In the genomic region with DNA sequence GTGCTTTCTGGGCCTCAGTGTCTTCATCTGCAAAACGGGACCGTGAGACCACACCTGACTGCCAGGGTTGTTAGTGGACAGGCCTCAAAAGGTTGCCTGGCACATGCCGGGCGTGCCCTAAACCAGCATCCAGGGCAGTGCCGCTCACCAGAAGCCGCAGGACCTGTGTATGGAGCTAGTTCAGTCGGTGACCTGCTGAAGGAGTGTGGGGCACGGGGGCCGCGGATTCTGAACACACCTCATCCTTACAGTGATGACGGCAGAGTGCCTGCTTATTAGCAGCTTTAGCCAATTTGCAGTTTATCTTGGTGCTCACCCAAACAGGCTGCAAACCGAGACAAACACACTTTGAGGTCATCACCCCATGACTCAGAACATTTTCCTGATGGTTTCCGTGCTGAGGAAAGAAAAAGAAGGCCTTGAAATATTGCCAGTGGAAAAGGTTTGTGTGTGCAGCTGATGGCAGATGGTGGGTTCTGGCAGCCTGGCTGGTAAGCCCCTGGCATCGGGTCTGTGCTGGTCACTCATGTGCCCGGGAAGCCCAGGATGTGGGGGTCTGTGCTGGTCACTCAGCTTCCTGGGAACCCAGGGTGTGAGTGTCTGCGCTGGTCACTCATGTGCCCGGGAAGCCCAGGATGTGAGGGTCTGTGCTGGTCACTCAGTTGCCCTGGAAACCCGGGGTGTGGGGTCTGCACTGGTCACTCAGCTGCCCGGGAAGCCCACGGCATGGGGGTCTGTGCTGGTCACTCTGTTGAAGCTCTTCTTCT, we compare ENCODE assay signal across 11 cellular contexts.
DNase-seq lines count a peak whose midpoint lies in the region; ATAC-seq and TF ChIP-seq lines count a peak whose summit lies in the region.
"Had no signal": no experiment of that assay in that cellular context is flagged by ENCODE, and none has a peak within 500 bp of the region (broad histone marks: within the 10 kb centered on the region; RNA-seq: fewer than 3 reads in every experiment).

No MANE protein-coding gene starts in this region.

- H3K14ac ChIP-seq in neuronal stem cell (ENCODE audit: low read length): no peak overlapping the region

- no peak overlapping the region for H3K23ac ChIP-seq in neuronal stem cell (ENCODE audit: low read depth, low read length, poor library complexity)

- peak overlapping the region; percentile 1 for H2AK5ac ChIP-seq in neuronal stem cell (ENCODE audit: low read depth, low read length)

- H2BK15ac ChIP-seq in neuronal stem cell (ENCODE audit: low read length): no peak overlapping the region

- H2BK12ac ChIP-seq in neuronal stem cell (ENCODE audit: low read length): no peak overlapping the region

- peaks cover 5 to 17% of the 10 kb centered on the region in 2 donors for H3K9me3 Mint-ChIP-seq in effector memory CD8-positive, alpha-beta T cell
- H3K9me3 Mint-ChIP-seq: activated naive CD4-positive, alpha-beta T cell treated with anti-CD3 and anti-CD28 coated beads for 36 hours; CD8-positive, alpha-beta T cell had no signal

- no peak for ATAC-seq in effector memory CD8-positive, alpha-beta T cell (replicated peaks)
- ATAC-seq in SK-N-SH treated with all-trans-retinoic acid at 6 μM for 48 hours: no peak
- ATAC-seq: CD8-positive, alpha-beta T cell had no signal

- H3K36me3 ChIP-seq in BLaER1 treated with 17β-estradiol and CSF1 and Interleukin-3, amounts not matched to agents 10 nM and 100 nM: no peaks in the 10 kb centered on the region
- H3K36me3 ChIP-seq in neuronal stem cell (replicated peaks in 1 of 2; ENCODE audit: control insufficient read depth in 2 of 2, insufficient read depth in 2 of 2, low read length in 2 of 2): no peaks in the 10 kb centered on the region

- H3K9ac ChIP-seq in BLaER1 treated with 17β-estradiol and CSF1 and Interleukin-3, amounts not matched to agents 10 nM and 100 nM: peak overlapping the region in 5 of 11 experiments; percentile 3 to 60 (median 21); a peak in 4 of 22 replicates
- H3K9ac ChIP-seq in neuronal stem cell (ENCODE audit: low read depth, low read length, poor library complexity): no peak overlapping the region

- peaks cover 5 to 40% of the 10 kb centered on the region in 2 donors for H3K27me3 Mint-ChIP-seq in effector memory CD8-positive, alpha-beta T cell

- H3K4me1 Mint-ChIP-seq in effector memory CD8-positive, alpha-beta T cell (ENCODE audit: low read depth in 2 of 2): peaks cover 0 to 4% of the 10 kb centered on the region in 2 donors

- peaks cover 30 to 58% (median 48%) of the 10 kb centered on the region in 10 experiments for H3K4me1 ChIP-seq in BLaER1 treated with 17β-estradiol and CSF1 and Interleukin-3, amounts not matched to agents 10 nM and 100 nM
- H3K4me1 ChIP-seq in neuronal stem cell (ENCODE audit: control insufficient read depth in 2 of 2, insufficient read depth in 1 of 2, low read depth in 1 of 2, low read length in 2 of 2): peaks cover 5 to 11% of the 10 kb centered on the region in 2 donors

- peak; percentile 51 for DNase-seq in NCI-H1092 treated with DMSO at 0.1 percent for 48 hours (lab: John Stamatoyannopoulos, UW)
- DNase-seq in fibroblast of pulmonary artery (ENCODE audit: low read depth): peak; percentile 87
- no peak for DNase-seq in neuronal stem cell (ENCODE audit: low spot score)
- DNase-seq in stimulated activated CD4-positive, alpha-beta T cell treated with anti-CD3 and anti-CD28 coated beads, Interleukin-4, amount 100 ng/mL, for 4 hours: no peak
- no peak for DNase-seq in effector memory CD8-positive, alpha-beta T cell
- no peak for DNase-seq in stimulated activated CD8-positive, alpha-beta memory T cell treated with anti-CD3 and anti-CD28 coated beads, Interleukin-4, amount 100 ng/mL, for 48 hours
- DNase-seq: activated naive CD4-positive, alpha-beta T cell treated with anti-CD3 and anti-CD28 coated beads for 36 hours; CD8-positive, alpha-beta T cell; midbrain had no signal

- H3K4me3 Mint-ChIP-seq in effector memory CD8-positive, alpha-beta T cell: no peak overlapping the region
- H3K4me3 Mint-ChIP-seq: activated naive CD4-positive, alpha-beta T cell treated with anti-CD3 and anti-CD28 coated beads for 36 hours; CD8-positive, alpha-beta T cell had no signal

- peak overlapping the region; percentile 70 to 94 (median 83) for H3K4me2 ChIP-seq in BLaER1 treated with 17β-estradiol and CSF1 and Interleukin-3, amounts not matched to agents 10 nM and 100 nM
- H3K4me2 ChIP-seq in neuronal stem cell (ENCODE audit: insufficient read depth, low read length, poor library complexity, severe bottlenecking): no peak overlapping the region

- no CpG with 5 or more reads among the region's 20 CpGs for WGBS in neuronal stem cell (ENCODE audit: extremely low coverage in 2 of 2, insufficient read length in 2 of 2, insufficient replicate concordance in 1 of 2), 2 donors

- H3K9me3 ChIP-seq in BLaER1 treated with 17β-estradiol and CSF1 and Interleukin-3, amounts not matched to agents 10 nM and 100 nM (replicated peaks in 1 of 11): no peaks in the 10 kb centered on the region
- no peaks in the 10 kb centered on the region for H3K9me3 ChIP-seq in neuronal stem cell (replicated peaks in 1 of 2; ENCODE audit: control insufficient read depth in 2 of 2, insufficient read depth in 1 of 2, low read depth in 1 of 2, low read length in 2 of 2)

- H3K27me3 ChIP-seq in BLaER1 treated with 17β-estradiol and CSF1 and Interleukin-3, amounts not matched to agents 10 nM and 100 nM: peaks cover 0 to 12% (median 0%) of the 10 kb centered on the region in 11 experiments; a peak in 4 of 22 replicates
- H3K27me3 ChIP-seq in neuronal stem cell (ENCODE audit: control insufficient read depth in 3 of 3, insufficient read depth in 3 of 3, low read depth in 1 of 3, low read length in 3 of 3): peaks cover 0 to 5% (median 0%) of the 10 kb centered on the region in 3 experiments

- no peak overlapping the region; a peak in 1 of 20 replicates for H3K4me3 ChIP-seq in BLaER1 treated with 17β-estradiol and CSF1 and Interleukin-3, amounts not matched to agents 10 nM and 100 nM
- H3K4me3 ChIP-seq in fibroblast of pulmonary artery (replicated peaks; ENCODE audit: low read depth, low read length): no peak overlapping the region
- H3K4me3 ChIP-seq in neuronal stem cell (ENCODE audit: low read length in 2 of 2): no peak overlapping the region

- H3K27ac Mint-ChIP-seq in effector memory CD8-positive, alpha-beta T cell: no peak overlapping the region
- H3K27ac Mint-ChIP-seq: activated naive CD4-positive, alpha-beta T cell treated with anti-CD3 and anti-CD28 coated beads for 36 hours; CD8-positive, alpha-beta T cell had no signal

- TF ChIP-seq CTCF in fibroblast of pulmonary artery (IDR thresholded peaks at IDR 0.05; ENCODE audit: low read length, missing control alignments): no peak

- H3K18ac ChIP-seq in neuronal stem cell (ENCODE audit: low read length): peak overlapping the region; percentile 21

- no peak overlapping the region for H4K91ac ChIP-seq in neuronal stem cell (ENCODE audit: low read depth, low read length, poor library complexity)

- no peak overlapping the region for H3K4ac ChIP-seq in neuronal stem cell (ENCODE audit: low read length)

- H2BK120ac ChIP-seq in neuronal stem cell (ENCODE audit: low read depth, low read length): no peak overlapping the region

- H3K36me3 Mint-ChIP-seq in effector memory CD8-positive, alpha-beta T cell (ENCODE audit: insufficient read depth): no peaks in the 10 kb centered on the region
- H3K36me3 Mint-ChIP-seq: CD8-positive, alpha-beta T cell had no signal

- no peak overlapping the region for H2BK5ac ChIP-seq in neuronal stem cell (ENCODE audit: low read length)

- peak overlapping the region in 7 of 11 experiments; percentile 3 to 64 (median 39); a peak in 10 of 22 replicates for H3K27ac ChIP-seq in BLaER1 treated with 17β-estradiol and CSF1 and Interleukin-3, amounts not matched to agents 10 nM and 100 nM
- no peak overlapping the region for H3K27ac ChIP-seq in neuronal stem cell (replicated peaks; ENCODE audit: low read length)

- H4K8ac ChIP-seq in neuronal stem cell (ENCODE audit: low read depth, low read length): no peak overlapping the region

- H2AFZ ChIP-seq in neuronal stem cell (ENCODE audit: low read length): no peak overlapping the region

- H3K79me1 ChIP-seq in neuronal stem cell (ENCODE audit: low read depth, low read length): no peaks in the 10 kb centered on the region

- no peaks in the 10 kb centered on the region; a peak in 1 of 22 replicates for H4K20me1 ChIP-seq in BLaER1 treated with 17β-estradiol and CSF1 and Interleukin-3, amounts not matched to agents 10 nM and 100 nM

TF ChIP-seq in SK-N-SH treated with all-trans-retinoic acid at 6 μM for 48 hours, 23 proteins besides CTCF, POLR2A, EP300 and RAD21:
- TF ChIP-seq PPARA (CRISPR knock-in tag; IDR thresholded peaks at IDR 0.05; ENCODE audit: borderline replicate concordance) (no peak), TOX (CRISPR knock-in tag; IDR thresholded peaks at IDR 0.05; ENCODE audit: borderline replicate concordance) (no peak), ZNF70 (CRISPR knock-in tag; IDR thresholded peaks at IDR 0.05) (no peak), GLIS3 (CRISPR knock-in tag; IDR thresholded peaks at IDR 0.05) (no peak), ZFP30 (CRISPR knock-in tag; IDR thresholded peaks at IDR 0.05) (no peak), ESRRG (CRISPR knock-in tag; IDR thresholded peaks at IDR 0.05) (no peak)
- TF ChIP-seq, protein P1, sequence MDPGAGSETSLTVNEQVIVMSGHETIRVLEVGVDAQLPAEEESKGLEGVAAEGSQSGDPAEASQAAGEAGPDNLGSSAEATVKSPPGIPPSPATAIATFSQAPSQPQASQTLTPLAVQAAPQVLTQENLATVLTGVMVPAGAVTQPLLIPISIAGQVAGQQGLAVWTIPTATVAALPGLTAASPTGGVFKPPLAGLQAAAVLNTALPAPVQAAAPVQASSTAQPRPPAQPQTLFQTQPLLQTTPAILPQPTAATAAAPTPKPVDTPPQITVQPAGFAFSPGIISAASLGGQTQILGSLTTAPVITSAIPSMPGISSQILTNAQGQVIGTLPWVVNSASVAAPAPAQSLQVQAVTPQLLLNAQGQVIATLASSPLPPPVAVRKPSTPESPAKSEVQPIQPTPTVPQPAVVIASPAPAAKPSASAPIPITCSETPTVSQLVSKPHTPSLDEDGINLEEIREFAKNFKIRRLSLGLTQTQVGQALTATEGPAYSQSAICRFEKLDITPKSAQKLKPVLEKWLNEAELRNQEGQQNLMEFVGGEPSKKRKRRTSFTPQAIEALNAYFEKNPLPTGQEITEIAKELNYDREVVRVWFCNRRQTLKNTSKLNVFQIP (CRISPR knock-in tag; IDR thresholded peaks at IDR 0.05; ENCODE audit: borderline replicate concordance, low read depth): no peak

Comparison
In these comparisons a context has a peak if more than half of its experiments do, and no peak if none do; other contexts are left out.
1. DNase-seq: peak in NCI-H1092 treated with DMSO at 0.1 percent for 48 hours (single experiment) and fibroblast of pulmonary artery (single experiment); none in neuronal stem cell (single experiment), stimulated activated CD4-positive, alpha-beta T cell treated with anti-CD3 and anti-CD28 coated beads, Interleukin-4, amount 100 ng/mL, for 4 hours (0 of 2), effector memory CD8-positive, alpha-beta T cell (0 of 3) and stimulated activated CD8-positive, alpha-beta memory T cell treated with anti-CD3 and anti-CD28 coated beads, Interleukin-4, amount 100 ng/mL, for 48 hours (single experiment).